In the genomic region with DNA sequence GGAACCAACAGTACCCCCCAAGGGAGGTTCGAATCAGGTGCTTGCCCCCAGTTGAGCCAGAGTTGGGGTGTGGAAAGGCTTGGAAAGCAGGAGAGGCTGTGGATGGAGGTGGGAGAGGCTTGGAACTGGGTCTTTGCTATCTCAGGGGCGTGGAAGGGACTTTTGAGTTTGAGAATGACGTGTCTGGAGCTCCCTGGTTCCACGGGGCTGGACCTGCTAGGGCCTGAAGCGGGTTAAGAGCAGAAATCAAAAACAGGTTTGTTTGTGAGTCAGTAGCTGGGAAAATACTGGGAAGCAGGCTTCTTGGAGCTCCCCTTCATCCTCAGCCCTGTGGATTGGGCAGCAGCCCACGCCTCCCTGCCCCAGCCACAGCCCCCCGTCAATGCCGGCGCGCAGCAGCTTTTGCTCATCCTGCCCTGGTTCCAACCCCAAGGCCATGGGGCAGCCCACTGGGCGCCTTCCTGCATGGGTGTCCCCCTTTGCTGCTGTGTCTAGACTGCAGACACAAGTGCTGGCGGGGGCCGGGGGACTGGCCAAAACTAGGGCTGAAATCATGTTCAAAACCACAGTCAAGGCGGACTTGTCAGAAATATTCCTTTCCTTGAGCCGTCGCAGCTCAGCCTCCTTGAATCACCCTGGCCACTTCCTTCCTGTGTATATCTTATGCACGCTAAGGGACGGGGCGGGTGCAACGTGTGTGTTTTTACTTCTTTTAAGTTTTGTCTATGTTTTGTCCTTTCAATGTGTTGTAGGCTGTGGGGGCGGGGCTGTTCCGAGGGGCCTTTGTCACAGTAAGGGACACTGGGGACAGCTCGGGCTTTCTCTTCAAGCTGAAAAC, we compare ENCODE assay signal across 7 cellular contexts.
DNase-seq lines count a peak whose midpoint lies in the region; ATAC-seq lines count a peak whose summit lies in the region.

No MANE protein-coding gene starts in this region.

- peak; percentile 47 for ATAC-seq in GM19351 (IDR thresholded peaks at IDR 0.05; ENCODE audit: unreplicated experiment)
- peak; percentile 40 for ATAC-seq in HG03460 (IDR thresholded peaks at IDR 0.05; ENCODE audit: unreplicated experiment)
- peak; percentile 65 to 70 for ATAC-seq in naive thymus-derived CD8-positive, alpha-beta T cell

- H3K4me1 Mint-ChIP-seq in naive thymus-derived CD8-positive, alpha-beta T cell: peaks cover 46 to 87% (median 78%) of the 10 kb centered on the region in 4 donors
- peaks cover 76% of the 10 kb centered on the region for H3K4me1 Mint-ChIP-seq in stimulated activated naive CD8-positive, alpha-beta T cell treated with anti-CD3 and anti-CD28 coated beads, Interleukin-15, Interleukin-2, amounts not matched to agents 100 ng/mL and 50 ng/mL, for 24 hours (ENCODE audit: low read depth)

- POLR2A ChIA-PET in naive thymus-derived CD8-positive, alpha-beta T cell (lab: Charles Lee): interaction anchor here (0.6 to 11.2 kb wide), 36 partner anchors 9 to 230 kb away, joined by 3 to 181 read pairs (median 10); partner anchors contain the start of gene KLF13

- no peaks in the 10 kb centered on the region for H3K36me3 Mint-ChIP-seq in naive thymus-derived CD8-positive, alpha-beta T cell
- H3K36me3 Mint-ChIP-seq in stimulated activated naive CD8-positive, alpha-beta T cell treated with anti-CD3 and anti-CD28 coated beads, Interleukin-15, Interleukin-2, amounts not matched to agents 100 ng/mL and 50 ng/mL, for 24 hours (ENCODE audit: low read depth): no peaks in the 10 kb centered on the region

- no peaks in the 10 kb centered on the region for H3K27me3 Mint-ChIP-seq in naive thymus-derived CD8-positive, alpha-beta T cell
- H3K27me3 Mint-ChIP-seq in stimulated activated naive CD8-positive, alpha-beta T cell treated with anti-CD3 and anti-CD28 coated beads, Interleukin-15, Interleukin-2, amounts not matched to agents 100 ng/mL and 50 ng/mL, for 24 hours: no peaks in the 10 kb centered on the region

- peak overlapping the region; percentile 77 to 91 (median 84) for H3K4me3 Mint-ChIP-seq in naive thymus-derived CD8-positive, alpha-beta T cell
- H3K4me3 Mint-ChIP-seq in stimulated activated naive CD8-positive, alpha-beta T cell treated with anti-CD3 and anti-CD28 coated beads, Interleukin-15, Interleukin-2, amounts not matched to agents 100 ng/mL and 50 ng/mL, for 24 hours: peak overlapping the region; percentile 72

- DNase-seq in activated CD4-positive, CD25-positive, alpha-beta regulatory T cell treated with anti-CD3 and anti-CD28 coated beads, Interleukin-2, amount 50 U/mL, for 16 hours (ENCODE audit: low read depth, low spot score): peak; percentile 66
- peak; percentile 82 for DNase-seq in central memory CD4-positive, alpha-beta T cell
- DNase-seq in naive thymus-derived CD8-positive, alpha-beta T cell: peak in 9 of 10 donors; percentile 58 to 92 (median 77)
- no peak for DNase-seq in kidney tubule cell (ENCODE audit: low spot score)

- peak overlapping the region; percentile 93 to 100 (median 100) for H3K27ac Mint-ChIP-seq in naive thymus-derived CD8-positive, alpha-beta T cell
- peak overlapping the region; percentile 95 for H3K27ac Mint-ChIP-seq in stimulated activated naive CD8-positive, alpha-beta T cell treated with anti-CD3 and anti-CD28 coated beads, Interleukin-15, Interleukin-2, amounts not matched to agents 100 ng/mL and 50 ng/mL, for 24 hours

- no peaks in the 10 kb centered on the region for H3K9me3 Mint-ChIP-seq in naive thymus-derived CD8-positive, alpha-beta T cell
- H3K9me3 Mint-ChIP-seq in stimulated activated naive CD8-positive, alpha-beta T cell treated with anti-CD3 and anti-CD28 coated beads, Interleukin-15, Interleukin-2, amounts not matched to agents 100 ng/mL and 50 ng/mL, for 24 hours: no peaks in the 10 kb centered on the region
